Comparison of ENCODE assay signal across 15 cellular contexts in the genomic region with DNA sequence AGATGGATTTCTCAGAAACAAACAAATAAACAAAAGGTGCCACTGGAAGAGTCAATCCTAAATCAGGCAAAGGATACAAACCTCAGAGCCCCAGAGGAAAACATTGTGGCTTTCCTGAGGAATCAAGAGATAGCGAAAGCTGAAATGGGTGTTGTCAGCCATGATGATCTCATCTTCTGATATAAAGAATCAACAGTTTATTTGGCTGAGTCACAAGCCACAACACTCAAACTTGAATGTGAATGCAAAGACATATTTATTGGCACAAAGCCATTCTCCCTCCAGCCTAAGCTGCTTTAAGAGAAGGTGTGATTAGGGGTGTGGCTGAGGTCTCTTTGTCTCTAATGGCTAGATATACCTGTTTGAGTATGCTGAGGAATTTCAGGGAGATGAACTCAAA.
DNase-seq lines count a peak whose midpoint lies in the region; ATAC-seq, FAIRE-seq and TF ChIP-seq lines count a peak whose summit lies in the region.
"Had no signal": no experiment of that assay in that cellular context is flagged by ENCODE, and none has a peak within 500 bp of the region (broad histone marks: within the 10 kb centered on the region; RNA-seq: fewer than 3 reads in every experiment).

No MANE protein-coding gene starts in this region.

- no peaks in the 10 kb centered on the region for H3K79me2 ChIP-seq in DND-41 (ENCODE audit: insufficient read depth, low read length)
- no peaks in the 10 kb centered on the region for H3K79me2 ChIP-seq in keratinocyte (ENCODE audit: control insufficient read depth, insufficient read depth, low read length)

- no peak for TF ChIP-seq POLR2A in esophagus muscularis mucosa (IDR thresholded peaks at IDR 0.05; ENCODE audit: low read depth)

- dilution Hi-C loops in keratinocyte (cut with MboI; ENCODE audit: extremely low pct_ligation_motif_present, low sequenced_read_pairs): no loop called here

- H3K4me3 ChIP-seq in DND-41 (ENCODE audit: low read depth in 1 of 2, low read length in 2 of 2) (no peak overlapping the region), keratinocyte (ENCODE audit: control insufficient read depth in 2 of 3, extremely low read depth in 1 of 3, insufficient read depth in 2 of 3, low read depth in 1 of 3, low read length in 3 of 3) (no peak overlapping the region), esophagus muscularis mucosa (no peak overlapping the region)
- H3K4me3 ChIP-seq in Jurkat, Clone E6-1 (ENCODE audit: low read length): no peak overlapping the region
- H3K4me3 ChIP-seq: GM12878 had no signal

- H3K9ac ChIP-seq in DND-41 (ENCODE audit: low read depth, low read length) (no peak overlapping the region), keratinocyte (ENCODE audit: control insufficient read depth, extremely low read depth, insufficient read depth, low read length) (peak overlapping the region; percentile 57)

- no peak overlapping the region for H2AFZ ChIP-seq in DND-41 (ENCODE audit: low read depth, low read length)
- no peak overlapping the region for H2AFZ ChIP-seq in keratinocyte (ENCODE audit: control insufficient read depth, low read length)

- WGBS in esophagus muscularis mucosa: 95% methylated on average over 1 of the region's 1 CpG

- H3K9me3 ChIP-seq in DND-41 (ENCODE audit: insufficient read depth, low read length, severe bottlenecking): peaks cover 4% of the 10 kb centered on the region
- no peaks in the 10 kb centered on the region for H3K9me3 ChIP-seq in keratinocyte (ENCODE audit: control insufficient read depth, low read depth, low read length)
- H3K9me3 ChIP-seq in esophagus muscularis mucosa: no peaks in the 10 kb centered on the region

- H3K4me1 ChIP-seq in DND-41 (ENCODE audit: insufficient read depth, low read length) (peaks cover 12% of the 10 kb centered on the region), keratinocyte (ENCODE audit: control insufficient read depth, extremely low read depth, insufficient read depth, low read length) (peaks cover 26% of the 10 kb centered on the region), esophagus muscularis mucosa (no peaks in the 10 kb centered on the region)

- no peak overlapping the region for H3K27ac ChIP-seq in DND-41 (ENCODE audit: low read length)
- H3K27ac ChIP-seq in keratinocyte (ENCODE audit: control insufficient read depth, insufficient read depth, low read length): peak overlapping the region; percentile 85
- H3K27ac ChIP-seq in esophagus muscularis mucosa (replicated peaks in 1 of 4): no peak overlapping the region

- intact Hi-C loops in esophagus muscularis mucosa (cut with DNase I): no loop called here

- DNase-seq in DND-41 (no peak), amniotic stem cell (lab: John Stamatoyannopoulos, UW) (peak; percentile 25), keratinocyte (ENCODE audit: low read depth, low spot score) (peak; percentile 99), esophagus muscularis mucosa (ENCODE audit: extremely low spot score) (no peak), SKM-1 (lab: John Stamatoyannopoulos, UW; ENCODE audit: unreplicated experiment) (no peak), NCI-H524 treated with DMSO at 0.1 percent for 48 hours (lab: John Stamatoyannopoulos, UW) (no peak)
- DNase-seq in Jurkat, Clone E6-1 (ENCODE audit: low read depth, low spot score): peak; percentile 38
- DNase-seq: activated naive CD4-positive, alpha-beta T cell treated with Interleukin-2 at 50 U/mL for 16 hours; dermis blood vessel endothelial cell; head of caudate nucleus; stimulated activated CD4-positive, alpha-beta T cell treated with anti-CD3 and anti-CD28 coated beads, Interleukin-2, amount 100 ng/mL, for 48 hours; T-helper 2 cell had no signal

- H3K9me1 ChIP-seq in keratinocyte (ENCODE audit: control insufficient read depth, extremely low read depth, insufficient read depth, low read length): no peaks in the 10 kb centered on the region

- no peak for TF ChIP-seq CTCF in DND-41 (IDR thresholded peaks at IDR 0.05; ENCODE audit: borderline replicate concordance, extremely low read depth, low read length, poor library complexity, severe bottlenecking)
- no peak for TF ChIP-seq CTCF in keratinocyte (optimal IDR thresholded peaks at IDR 0.05 in 1 of 3, IDR thresholded peaks at IDR 0.05 in 1 of 3, conservative IDR thresholded peaks at IDR 0.05 in 1 of 3; ENCODE audit: extremely low read depth in 1 of 3, insufficient read depth in 2 of 3, low read length in 3 of 3)
- no peak for TF ChIP-seq CTCF in esophagus muscularis mucosa (IDR thresholded peaks at IDR 0.05)

- no peaks in the 10 kb centered on the region for H3K36me3 ChIP-seq in DND-41 (ENCODE audit: insufficient read depth, low read length)
- H3K36me3 ChIP-seq in keratinocyte (ENCODE audit: control insufficient read depth in 2 of 2, extremely low read depth in 1 of 2, insufficient read depth in 2 of 2, low read length in 2 of 2): no peaks in the 10 kb centered on the region
- H3K36me3 ChIP-seq in esophagus muscularis mucosa: no peaks in the 10 kb centered on the region

- FAIRE-seq in keratinocyte (lab: Jason Lieb, UNC): peak; percentile 98
- FAIRE-seq: D721Med, GM12878 had no signal

- no peak for TF ChIP-seq EP300 in esophagus muscularis mucosa (IDR thresholded peaks at IDR 0.05)

- no peak overlapping the region for H3K4me2 ChIP-seq in DND-41 (ENCODE audit: insufficient read depth, low read length)
- H3K4me2 ChIP-seq in keratinocyte (ENCODE audit: control insufficient read depth, extremely low read depth, insufficient read depth, low read depth, low read length): peak overlapping the region; percentile 65

- H4K20me1 ChIP-seq in DND-41 (ENCODE audit: insufficient read depth, low read length) (no peaks in the 10 kb centered on the region), keratinocyte (ENCODE audit: control insufficient read depth, extremely low read depth, insufficient read depth, low read length) (no peaks in the 10 kb centered on the region)

- ATAC-seq in DND-41 (ENCODE audit: insufficient read depth, low read depth): peak; percentile 73
- ATAC-seq in HG02610 (IDR thresholded peaks at IDR 0.05; ENCODE audit: unreplicated experiment): no peak
- ATAC-seq: GM12878 had no signal

- no peaks in the 10 kb centered on the region for H3K27me3 ChIP-seq in DND-41 (ENCODE audit: insufficient read depth, low read length, poor library complexity)
- H3K27me3 ChIP-seq in keratinocyte (ENCODE audit: control insufficient read depth, extremely low read depth, insufficient read depth, low read length): peaks cover 13% of the 10 kb centered on the region
- H3K27me3 ChIP-seq in esophagus muscularis mucosa: no peaks in the 10 kb centered on the region

Comparison
In these comparisons a context has a peak if more than half of its experiments do, and no peak if none do; other contexts are left out.
1. DNase-seq: peak in Jurkat, Clone E6-1 (single experiment), amniotic stem cell (single experiment) and keratinocyte (single experiment); none in DND-41 (single experiment), esophagus muscularis mucosa (single experiment), SKM-1 (single experiment) and NCI-H524 treated with DMSO at 0.1 percent for 48 hours (single experiment).